In the genomic region with DNA sequence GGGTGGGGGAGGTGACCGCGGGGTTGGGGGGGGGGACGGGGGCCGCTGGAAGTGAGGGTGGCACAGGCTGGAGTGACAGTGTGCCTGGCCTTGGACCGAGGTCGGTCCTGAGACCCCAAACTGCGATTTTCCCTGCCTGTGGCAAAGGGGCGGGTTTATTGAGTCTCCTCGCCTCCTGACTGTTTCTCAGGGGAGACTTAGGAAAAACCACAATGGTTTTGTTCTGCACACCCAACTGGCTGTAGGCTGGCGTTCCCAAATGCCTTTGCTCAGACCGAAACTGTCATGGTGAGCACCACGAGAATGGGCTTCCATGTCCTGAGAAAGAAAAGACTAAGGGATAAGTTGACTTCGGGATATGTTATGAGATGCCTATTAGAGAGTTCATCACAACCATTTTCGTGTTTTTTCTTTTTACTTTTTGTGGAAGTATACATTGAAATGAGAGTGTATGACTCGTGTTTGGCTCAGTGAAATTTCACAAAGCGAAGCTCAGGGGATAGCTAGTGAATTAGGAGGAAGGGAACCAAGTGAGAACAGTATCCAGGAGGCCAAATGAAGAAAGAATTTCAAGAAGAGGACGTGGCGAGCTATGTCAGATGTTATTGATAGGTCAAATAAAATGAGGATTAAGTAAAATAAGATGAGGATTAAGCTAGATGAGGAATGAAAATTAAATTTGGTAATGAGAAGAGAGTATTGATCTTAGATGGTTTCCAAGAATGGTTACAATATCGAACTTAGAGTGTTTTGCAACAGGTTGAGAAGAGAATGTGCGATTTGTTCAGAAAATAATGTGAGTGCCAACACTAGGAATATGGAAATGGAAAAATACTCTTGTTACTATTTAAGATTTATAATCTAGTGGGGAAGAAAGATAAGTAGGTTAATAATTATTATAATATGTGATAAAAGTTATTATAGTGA, we compare ENCODE assay signal across 8 cellular contexts. TPM values are rescaled to one million over a fixed set of nuclear protein-coding genes. Genes with fewer than 3 reads are reported as not detected.
A peak's percentile ranks its signal among the peaks of the same experiment; 100 is the strongest.
DNase-seq lines count a peak whose midpoint lies in the region; ATAC-seq and TF ChIP-seq lines count a peak whose summit lies in the region.

No MANE protein-coding gene starts in this region.

- no peak overlapping the region for H3K27ac ChIP-seq in neuronal stem cell (replicated peaks; ENCODE audit: low read length)

- H3K4me1 Mint-ChIP-seq in activated T-helper 1 cell treated with anti-CD3 and anti-CD28 coated beads, Interleukin-12 subunit alpha, Interleukin-12 subunit beta, Interleukin-2, Interleukin-4 antibody, amounts not matched to agents 30 ng/mL and 10 ng/mL and 1 ng/mL, durations not matched to agents 14 hours and 24 hours and 36 hours (ENCODE audit: low read depth), result peaks cover 5% of the 10 kb centered on the region
- no peaks in the 10 kb centered on the region for H3K4me1 Mint-ChIP-seq in stimulated activated naive CD8-positive, alpha-beta T cell treated with anti-CD3 and anti-CD28 coated beads, Interleukin-15, amount 100 ng/mL, for 72 hours

- H4K8ac ChIP-seq in neuronal stem cell (ENCODE audit: low read depth, low read length), result no peak overlapping the region

- no peak overlapping the region for H3K27ac Mint-ChIP-seq in activated T-helper 1 cell treated with anti-CD3 and anti-CD28 coated beads, Interleukin-12 subunit alpha, Interleukin-12 subunit beta, Interleukin-2, Interleukin-4 antibody, amounts not matched to agents 30 ng/mL and 10 ng/mL and 1 ng/mL, durations not matched to agents 14 hours and 24 hours and 36 hours
- H3K27ac Mint-ChIP-seq in stimulated activated naive CD8-positive, alpha-beta T cell treated with anti-CD3 and anti-CD28 coated beads, Interleukin-15, amount 100 ng/mL, for 72 hours, result no peak overlapping the region

- no peak overlapping the region for H3K18ac ChIP-seq in neuronal stem cell (ENCODE audit: low read length)

- TF ChIP-seq CTCF in AG10803 (conservative IDR thresholded peaks at IDR 0.05; ENCODE audit: low read length) (no peak), GM12875 (IDR thresholded peaks at IDR 0.05; ENCODE audit: borderline replicate concordance, insufficient read depth, low read depth, low read length) (no peak)

- peaks cover 1 to 5% of the 10 kb centered on the region in 2 donors for H3K4me1 ChIP-seq in neuronal stem cell (ENCODE audit: control insufficient read depth in 2 of 2, insufficient read depth in 1 of 2, low read depth in 1 of 2, low read length in 2 of 2)

- H3K36me3 Mint-ChIP-seq in activated T-helper 1 cell treated with anti-CD3 and anti-CD28 coated beads, Interleukin-12 subunit alpha, Interleukin-12 subunit beta, Interleukin-2, Interleukin-4 antibody, amounts not matched to agents 30 ng/mL and 10 ng/mL and 1 ng/mL, durations not matched to agents 14 hours and 24 hours and 36 hours (ENCODE audit: low read depth), result peaks cover 6% of the 10 kb centered on the region

- H3K27me3 Mint-ChIP-seq in activated T-helper 1 cell treated with anti-CD3 and anti-CD28 coated beads, Interleukin-12 subunit alpha, Interleukin-12 subunit beta, Interleukin-2, Interleukin-4 antibody, amounts not matched to agents 30 ng/mL and 10 ng/mL and 1 ng/mL, durations not matched to agents 14 hours and 24 hours and 36 hours (ENCODE audit: insufficient read depth), result peaks cover 18% of the 10 kb centered on the region
- peaks cover 15% of the 10 kb centered on the region for H3K27me3 Mint-ChIP-seq in stimulated activated naive CD8-positive, alpha-beta T cell treated with anti-CD3 and anti-CD28 coated beads, Interleukin-15, amount 100 ng/mL, for 72 hours

- no peak overlapping the region for H2BK12ac ChIP-seq in neuronal stem cell (ENCODE audit: low read length)

- peak overlapping the region; percentile 35 for H2AFZ ChIP-seq in neuronal stem cell (ENCODE audit: low read length)

- peak overlapping the region; percentile 46 for H3K4me2 ChIP-seq in neuronal stem cell (ENCODE audit: insufficient read depth, low read length, poor library complexity, severe bottlenecking)

- no peak overlapping the region for H3K4me3 Mint-ChIP-seq in activated T-helper 1 cell treated with anti-CD3 and anti-CD28 coated beads, Interleukin-12 subunit alpha, Interleukin-12 subunit beta, Interleukin-2, Interleukin-4 antibody, amounts not matched to agents 30 ng/mL and 10 ng/mL and 1 ng/mL, durations not matched to agents 14 hours and 24 hours and 36 hours
- H3K4me3 Mint-ChIP-seq in stimulated activated naive CD8-positive, alpha-beta T cell treated with anti-CD3 and anti-CD28 coated beads, Interleukin-15, amount 100 ng/mL, for 72 hours, result no peak overlapping the region

- H3K14ac ChIP-seq in neuronal stem cell (ENCODE audit: low read length), result no peak overlapping the region

- peak; percentile 43 for DNase-seq in AG10803 (ENCODE audit: low read depth)
- DNase-seq in RPMI7951 (ENCODE audit: low read depth), result peak; percentile 73
- peak; percentile 48 for DNase-seq in fibroblast of peridontal ligament (ENCODE audit: extremely low read depth)
- peak; percentile 39 for DNase-seq in neuronal stem cell (ENCODE audit: low spot score)
- no peak for DNase-seq in activated T-helper 1 cell treated with anti-CD3 and anti-CD28 coated beads, Interleukin-12 subunit alpha, Interleukin-12 subunit beta, Interleukin-2, Interleukin-4 antibody, amounts not matched to agents 30 ng/mL and 10 ng/mL and 1 ng/mL, durations not matched to agents 14 hours and 24 hours and 36 hours (ENCODE audit: low spot score)
- DNase-seq in stimulated activated naive CD8-positive, alpha-beta T cell treated with anti-CD3 and anti-CD28 coated beads, Interleukin-15, amount 100 ng/mL, for 72 hours, result no peak

- peak overlapping the region; percentile 82 for H2BK5ac ChIP-seq in neuronal stem cell (ENCODE audit: low read length)

- H3K4me3 ChIP-seq in AG10803 (ENCODE audit: low read length), result peak overlapping the region; percentile 67
- H3K4me3 ChIP-seq in GM12875 (ENCODE audit: low read depth, low read length), result peak overlapping the region; percentile 87
- H3K4me3 ChIP-seq in neuronal stem cell (ENCODE audit: low read length in 2 of 2), result peak overlapping the region; percentile 60 to 99

- H3K9me3 Mint-ChIP-seq in activated T-helper 1 cell treated with anti-CD3 and anti-CD28 coated beads, Interleukin-12 subunit alpha, Interleukin-12 subunit beta, Interleukin-2, Interleukin-4 antibody, amounts not matched to agents 30 ng/mL and 10 ng/mL and 1 ng/mL, durations not matched to agents 14 hours and 24 hours and 36 hours, result peaks cover 10% of the 10 kb centered on the region
- H3K9me3 Mint-ChIP-seq in stimulated activated naive CD8-positive, alpha-beta T cell treated with anti-CD3 and anti-CD28 coated beads, Interleukin-15, amount 100 ng/mL, for 72 hours, result peaks cover 4 to 13% of the 10 kb centered on the region in 2 donors

- H3K9ac ChIP-seq in neuronal stem cell (ENCODE audit: low read depth, low read length, poor library complexity), result no peak overlapping the region

- H2BK120ac ChIP-seq in neuronal stem cell (ENCODE audit: low read depth, low read length), result no peak overlapping the region

- WGBS in neuronal stem cell (ENCODE audit: extremely low coverage in 2 of 2, insufficient read length in 2 of 2, insufficient replicate concordance in 1 of 2), 2 donors, result 100% methylated on average over 1 of the region's 20 CpGs; no CpG with 5 or more reads in 1 of the 2 donors

- H2BK15ac ChIP-seq in neuronal stem cell (ENCODE audit: low read length), result no peak overlapping the region

- intact Hi-C loops in activated T-helper 1 cell treated with anti-CD3 and anti-CD28 coated beads, Interleukin-12 subunit alpha, Interleukin-12 subunit beta, Interleukin-2, Interleukin-4 antibody, amounts not matched to agents 30 ng/mL and 10 ng/mL and 1 ng/mL, durations not matched to agents 14 hours and 24 hours and 36 hours (cut with micrococcal nuclease), result loop anchor here (2.0 to 5.0 kb wide), 3 partner anchors 22 to 116 kb away; no protein-coding TSS in a partner anchor

- H3K27me3 ChIP-seq in neuronal stem cell (ENCODE audit: control insufficient read depth in 3 of 3, insufficient read depth in 3 of 3, low read depth in 1 of 3, low read length in 3 of 3), result no peaks in the 10 kb centered on the region

- H3K36me3 ChIP-seq in neuronal stem cell (replicated peaks in 1 of 2; ENCODE audit: control insufficient read depth in 2 of 2, insufficient read depth in 2 of 2, low read length in 2 of 2), result peaks cover 0 to 4% of the 10 kb centered on the region in 2 donors

- H4K91ac ChIP-seq in neuronal stem cell (ENCODE audit: low read depth, low read length, poor library complexity), result no peak overlapping the region

- no peak overlapping the region for H2AK5ac ChIP-seq in neuronal stem cell (ENCODE audit: low read depth, low read length)

- H3K9me3 ChIP-seq in neuronal stem cell (replicated peaks in 1 of 2; ENCODE audit: control insufficient read depth in 2 of 2, insufficient read depth in 1 of 2, low read depth in 1 of 2, low read length in 2 of 2), result peaks cover 0 to 23% of the 10 kb centered on the region in 2 donors

- H3K79me1 ChIP-seq in neuronal stem cell (ENCODE audit: low read depth, low read length), result peaks cover 6% of the 10 kb centered on the region

- no peak overlapping the region for H3K23ac ChIP-seq in neuronal stem cell (ENCODE audit: low read depth, low read length, poor library complexity)

- H3K4ac ChIP-seq in neuronal stem cell (ENCODE audit: low read length), result no peak overlapping the region

- ATAC-seq in GM21526 (IDR thresholded peaks at IDR 0.05; ENCODE audit: low FRiP score, unreplicated experiment), result no peak
- no peak for ATAC-seq in stimulated activated naive CD8-positive, alpha-beta T cell treated with anti-CD3 and anti-CD28 coated beads, Interleukin-15, amount 100 ng/mL, for 72 hours

RNA-seq across cellular contexts. Expression of a gene that starts 0.9 kb away (rescaled TPM):
- 244 and 263 TPM in 2 replicates for total RNA-seq in RPMI7951 (2014; rRNA removed; shearing (Covaris generic))
- 45.2 TPM for polyA plus RNA-seq in neuronal stem cell (2013, experiment 1 of 2)
- polyA plus RNA-seq in neuronal stem cell (2013, experiment 2 of 2), result 45.1 TPM
- 37.2 and 40.3 TPM in 2 replicates for total RNA-seq in activated T-helper 1 cell treated with anti-CD3 and anti-CD28 coated beads, Interleukin-12 subunit alpha, Interleukin-12 subunit beta, Interleukin-2, Interleukin-4 antibody, amounts not matched to agents 30 ng/mL and 10 ng/mL and 1 ng/mL, durations not matched to agents 14 hours and 24 hours and 36 hours

RNA-seq across cellular contexts. Expression of a gene that starts 8.6 kb away (rescaled TPM):
- total RNA-seq in RPMI7951 (2014; rRNA removed; shearing (Covaris generic)), result 1.2 and 1.4 TPM in 2 replicates
- polyA plus RNA-seq in neuronal stem cell (2013, experiment 1 of 2), result not detected
- polyA plus RNA-seq in neuronal stem cell (2013, experiment 2 of 2), result not detected
- total RNA-seq in activated T-helper 1 cell treated with anti-CD3 and anti-CD28 coated beads, Interleukin-12 subunit alpha, Interleukin-12 subunit beta, Interleukin-2, Interleukin-4 antibody, amounts not matched to agents 30 ng/mL and 10 ng/mL and 1 ng/mL, durations not matched to agents 14 hours and 24 hours and 36 hours, result not detected in 2 replicates

RNA-seq across cellular contexts. Expression of a gene that starts 48.5 kb away (rescaled TPM):
- not detected in 2 replicates for total RNA-seq in RPMI7951 (2014; rRNA removed; shearing (Covaris generic))
- polyA plus RNA-seq in neuronal stem cell (2013, experiment 1 of 2), result not detected
- polyA plus RNA-seq in neuronal stem cell (2013, experiment 2 of 2), result not detected
- not detected in 2 replicates for total RNA-seq in activated T-helper 1 cell treated with anti-CD3 and anti-CD28 coated beads, Interleukin-12 subunit alpha, Interleukin-12 subunit beta, Interleukin-2, Interleukin-4 antibody, amounts not matched to agents 30 ng/mL and 10 ng/mL and 1 ng/mL, durations not matched to agents 14 hours and 24 hours and 36 hours

Comparison
In these comparisons a context has a peak if more than half of its experiments do, and no peak if none do; other contexts are left out.
1. DNase-seq: peak in AG10803 (single experiment), RPMI7951 (single experiment), fibroblast of peridontal ligament (single experiment) and neuronal stem cell (single experiment); none in activated T-helper 1 cell treated with anti-CD3 and anti-CD28 coated beads, Interleukin-12 subunit alpha, Interleukin-12 subunit beta, Interleukin-2, Interleukin-4 antibody, amounts not matched to agents 30 ng/mL and 10 ng/mL and 1 ng/mL, durations not matched to agents 14 hours and 24 hours and 36 hours (single experiment) and stimulated activated naive CD8-positive, alpha-beta T cell treated with anti-CD3 and anti-CD28 coated beads, Interleukin-15, amount 100 ng/mL, for 72 hours (0 of 2).
2. Peak in every context shown above with its lines, with median percentiles within 50 percentile points of each other: H3K4me3 ChIP-seq.